Comparison of ENCODE assay signal across 8 cellular contexts in the genomic region with DNA sequence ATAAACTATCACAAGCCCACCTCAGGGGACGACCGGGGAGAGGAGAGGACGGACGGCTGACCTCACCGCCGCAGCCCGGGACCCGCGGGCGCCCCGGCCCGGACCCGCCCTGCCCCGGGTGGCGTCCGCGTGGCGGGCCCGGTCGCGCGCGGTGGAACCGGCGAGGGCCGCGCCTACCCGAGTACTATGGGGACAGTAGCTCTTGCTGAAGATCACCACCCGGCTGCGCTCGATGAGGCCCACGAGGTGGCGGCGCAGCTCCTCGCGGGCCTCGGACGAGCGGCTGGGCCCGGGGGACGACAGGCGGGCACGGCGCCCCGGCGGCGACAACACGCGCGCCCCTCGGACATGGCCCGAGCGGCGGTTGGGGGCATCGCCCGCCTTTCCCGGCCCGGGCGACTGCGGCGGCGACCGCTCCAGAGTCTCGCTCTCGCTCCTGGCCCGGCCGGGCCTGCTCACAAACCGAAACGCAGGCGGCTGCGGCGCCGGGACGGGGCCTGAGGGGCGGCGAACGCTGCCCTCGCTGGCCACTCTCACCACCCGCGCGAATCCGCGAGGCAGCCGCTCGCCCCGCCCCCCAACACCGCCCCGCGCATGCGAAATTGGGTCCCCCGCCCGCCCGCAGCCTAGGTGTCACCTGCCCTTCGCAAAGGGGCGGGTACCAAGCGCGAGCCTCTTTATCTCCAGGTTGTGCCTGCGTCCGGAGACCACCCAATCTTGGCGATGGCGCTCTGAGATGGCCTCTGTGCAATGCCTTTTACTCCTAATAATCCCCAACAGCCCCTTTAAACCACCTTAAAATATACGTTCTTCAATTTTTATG. TPM values are rescaled to one million over a fixed set of nuclear protein-coding genes. Genes with fewer than 3 reads are reported as not detected.
A peak's percentile ranks its signal among the peaks of the same experiment; 100 is the strongest.
DNase-seq lines count a peak whose midpoint lies in the region; ATAC-seq and TF ChIP-seq lines count a peak whose summit lies in the region.

TSS of gene TXNRD3 (minus strand) at position 554 of the 823 bp plus-strand sequence.

- peak; percentile 96 for ATAC-seq in left lobe of liver
- ATAC-seq in GM21825 (IDR thresholded peaks at IDR 0.05; ENCODE audit: unreplicated experiment), result no peak

- DNase-seq in GM10266 (ENCODE audit: extremely low spot score) (peak; percentile 61), NCI-H2107 treated with DMSO at 0.1 percent for 48 hours (lab: John Stamatoyannopoulos, UW; ENCODE audit: unreplicated experiment) (peak; percentile 78), dedifferentiated amniotic fluid mesenchymal stem cell (ENCODE audit: extremely low spot score) (peak; percentile 45), left lobe of liver (ENCODE audit: low spot score) (peak; percentile 92), SHP77 treated with DMSO at 0.1 percent for 48 hours (lab: John Stamatoyannopoulos, UW) (no peak)
- peak; percentile 72 for DNase-seq in activated CD4-positive, alpha-beta T cell treated with anti-CD3 and anti-CD28 coated beads, Interleukin-2, amount 50 U/mL, for 1 hour
- DNase-seq in stimulated activated CD4-positive, alpha-beta T cell treated with anti-CD3 and anti-CD28 coated beads, Interleukin-1b, Interleukin-23, amount 100 ng/mL, for 24 hours (ENCODE audit: low read depth in 4 of 4, low spot score in 1 of 4), result peak; percentile 57 to 79 (median 72)

- peak; percentile 34 for TF ChIP-seq CTCF in GM10266 (IDR thresholded peaks at IDR 0.05; ENCODE audit: control insufficient read depth, insufficient read depth, low read depth, missing control alignments)

RNA-seq across cellular contexts. Expression of gene TXNRD3, which starts in this region (rescaled TPM):
- 10.7 TPM for total RNA-seq in left lobe of liver
